ENCODE assay signal across 13 cellular contexts in genomic region chr16:84553873-84554399, GRCh38. TPM values are rescaled to one million over a fixed set of nuclear protein-coding genes. Genes with fewer than 3 reads are reported as not detected.
DNase-seq lines count a peak whose midpoint lies in the region; ATAC-seq and TF ChIP-seq lines count a peak whose summit lies in the region.
"Had no signal": no experiment of that assay in that cellular context is flagged by ENCODE, and none has a peak within 500 bp of the region (broad histone marks: within the 10 kb centered on the region; RNA-seq: fewer than 3 reads in every experiment).

No MANE protein-coding gene starts in this region.

- H3K36me3 Mint-ChIP-seq in CD8-positive, alpha-beta T cell, result no peaks in the 10 kb centered on the region
- no peaks in the 10 kb centered on the region for H3K36me3 Mint-ChIP-seq in activated naive CD4-positive, alpha-beta T cell treated with anti-CD3 and anti-CD28 coated beads, Interleukin-2, amount 50 U/mL, for 24 hours
- H3K36me3 Mint-ChIP-seq: mesothelial cell of epicardium had no signal

- H3K9me3 ChIP-seq in CD8-positive, alpha-beta T cell (ENCODE audit: low read length), result no peaks in the 10 kb centered on the region

- H3K4me3 Mint-ChIP-seq in CD8-positive, alpha-beta T cell, result peak overlapping the region; percentile 88
- H3K4me3 Mint-ChIP-seq in activated naive CD4-positive, alpha-beta T cell treated with anti-CD3 and anti-CD28 coated beads, Interleukin-2, amount 50 U/mL, for 24 hours, result peak overlapping the region; percentile 92
- H3K4me3 Mint-ChIP-seq: B cell, mesothelial cell of epicardium had no signal

- peak overlapping the region; percentile 63 for H3K27ac ChIP-seq in CD8-positive, alpha-beta T cell (ENCODE audit: low read depth, low read length)
- H3K27ac ChIP-seq in rectal smooth muscle tissue (ENCODE audit: low read depth, low read length), result no peak overlapping the region

- H3K4me1 Mint-ChIP-seq in CD8-positive, alpha-beta T cell (ENCODE audit: low read depth), result peaks cover 57% of the 10 kb centered on the region
- peaks cover 60% of the 10 kb centered on the region for H3K4me1 Mint-ChIP-seq in activated naive CD4-positive, alpha-beta T cell treated with anti-CD3 and anti-CD28 coated beads, Interleukin-2, amount 50 U/mL, for 24 hours

- H3K27me3 Mint-ChIP-seq in CD8-positive, alpha-beta T cell (ENCODE audit: low read depth), result no peaks in the 10 kb centered on the region
- no peaks in the 10 kb centered on the region for H3K27me3 Mint-ChIP-seq in activated naive CD4-positive, alpha-beta T cell treated with anti-CD3 and anti-CD28 coated beads, Interleukin-2, amount 50 U/mL, for 24 hours
- H3K27me3 Mint-ChIP-seq: B cell had no signal

- no peaks in the 10 kb centered on the region for H3K36me3 ChIP-seq in CD8-positive, alpha-beta T cell (ENCODE audit: insufficient read depth, low read length)
- H3K36me3 ChIP-seq in rectal smooth muscle tissue (ENCODE audit: control insufficient read depth, insufficient read depth, low read length), result no peaks in the 10 kb centered on the region

- peak overlapping the region; percentile 67 for H3K4me3 ChIP-seq in CD8-positive, alpha-beta T cell (ENCODE audit: low read depth, low read length)
- peak overlapping the region; percentile 12 for H3K4me3 ChIP-seq in rectal smooth muscle tissue (ENCODE audit: low read length)

- CTCF ChIA-PET in CD8-positive, alpha-beta T cell (lab: Charles Lee), result interaction anchor here (0.7 to 3.7 kb wide), 9 partner anchors 10 to 68 kb away, joined by 3 to 19 read pairs (median 3); no protein-coding TSS in a partner anchor

- H3K27ac Mint-ChIP-seq in CD8-positive, alpha-beta T cell, result peak overlapping the region; percentile 94
- peak overlapping the region; percentile 94 for H3K27ac Mint-ChIP-seq in activated naive CD4-positive, alpha-beta T cell treated with anti-CD3 and anti-CD28 coated beads, Interleukin-2, amount 50 U/mL, for 24 hours
- H3K27ac Mint-ChIP-seq: B cell, mesothelial cell of epicardium had no signal

- POLR2A ChIA-PET in CD8-positive, alpha-beta T cell (lab: Charles Lee), result interaction anchor here (0.6 to 1.5 kb wide), 7 partner anchors 14 to 54 kb away, joined by 3 to 6 read pairs (median 3); no protein-coding TSS in a partner anchor

- H3K9ac ChIP-seq in rectal smooth muscle tissue (ENCODE audit: low read length), result no peak overlapping the region

- no peaks in the 10 kb centered on the region for H3K9me3 Mint-ChIP-seq in CD8-positive, alpha-beta T cell
- no peaks in the 10 kb centered on the region for H3K9me3 Mint-ChIP-seq in activated naive CD4-positive, alpha-beta T cell treated with anti-CD3 and anti-CD28 coated beads, Interleukin-2, amount 50 U/mL, for 24 hours
- H3K9me3 Mint-ChIP-seq: mesothelial cell of epicardium had no signal

- TF ChIP-seq CTCF in CD8-positive, alpha-beta T cell (IDR thresholded peaks at IDR 0.05), result no peak

- H3K4me1 ChIP-seq in CD8-positive, alpha-beta T cell (ENCODE audit: insufficient read depth, low read length), result peaks cover 57% of the 10 kb centered on the region
- no peaks in the 10 kb centered on the region for H3K4me1 ChIP-seq in rectal smooth muscle tissue (ENCODE audit: control insufficient read depth, insufficient read depth, low read length)

- no peaks in the 10 kb centered on the region for H3K27me3 ChIP-seq in CD8-positive, alpha-beta T cell (ENCODE audit: insufficient read depth, low read length)
- no peaks in the 10 kb centered on the region for H3K27me3 ChIP-seq in rectal smooth muscle tissue (ENCODE audit: control insufficient read depth, insufficient read depth, low read length)

- peak; percentile 52 for ATAC-seq in CD8-positive, alpha-beta T cell
- ATAC-seq in HG02678 (IDR thresholded peaks at IDR 0.05; ENCODE audit: unreplicated experiment), result no peak
- no peak for ATAC-seq in GM21576 (IDR thresholded peaks at IDR 0.05; ENCODE audit: unreplicated experiment)

- intact Hi-C loops in CD8-positive, alpha-beta T cell (cut with DNase I, micrococcal nuclease), result loop anchor here (1.0 to 5.0 kb wide), 3 partner anchors 38 to 64 kb away; partner anchors contain the start of gene COTL1 (in 1 of the 2)

- peak; percentile 8 to 76 (median 62) for DNase-seq in CD8-positive, alpha-beta T cell
- DNase-seq in T-helper 2 cell (peak in 3 of 5 experiments; percentile 34 to 89 (median 36)), OCI-M2 (lab: John Stamatoyannopoulos, UW; ENCODE audit: unreplicated experiment) (no peak)
- DNase-seq in NK-92 treated with Interleukin-12 subunit alpha and Interleukin-12 subunit beta, amount 100 ng/mL, for 24 hours (lab: John Stamatoyannopoulos, UW), result no peak
- DNase-seq: NCI-H1436 treated with DMSO at 0.1 percent for 48 hours, NCI-H69, SIG-M5 had no signal

RNA-seq across cellular contexts. Expression of gene MEAK7, which starts 49.5 kb away (rescaled TPM):
- 1 to 10 TPM; 2.1 to 2.2 TPM for total RNA-seq in CD8-positive, alpha-beta T cell

Comparison
In these comparisons a context has a peak if more than half of its experiments do, and no peak if none do; other contexts are left out.
1. DNase-seq: peak in CD8-positive, alpha-beta T cell (7 of 7) and T-helper 2 cell (3 of 5); none in OCI-M2 (single experiment) and NK-92 treated with Interleukin-12 subunit alpha and Interleukin-12 subunit beta, amount 100 ng/mL, for 24 hours (single experiment).